Comparison of ENCODE assay signal across 1 cellular context in the genomic region with DNA sequence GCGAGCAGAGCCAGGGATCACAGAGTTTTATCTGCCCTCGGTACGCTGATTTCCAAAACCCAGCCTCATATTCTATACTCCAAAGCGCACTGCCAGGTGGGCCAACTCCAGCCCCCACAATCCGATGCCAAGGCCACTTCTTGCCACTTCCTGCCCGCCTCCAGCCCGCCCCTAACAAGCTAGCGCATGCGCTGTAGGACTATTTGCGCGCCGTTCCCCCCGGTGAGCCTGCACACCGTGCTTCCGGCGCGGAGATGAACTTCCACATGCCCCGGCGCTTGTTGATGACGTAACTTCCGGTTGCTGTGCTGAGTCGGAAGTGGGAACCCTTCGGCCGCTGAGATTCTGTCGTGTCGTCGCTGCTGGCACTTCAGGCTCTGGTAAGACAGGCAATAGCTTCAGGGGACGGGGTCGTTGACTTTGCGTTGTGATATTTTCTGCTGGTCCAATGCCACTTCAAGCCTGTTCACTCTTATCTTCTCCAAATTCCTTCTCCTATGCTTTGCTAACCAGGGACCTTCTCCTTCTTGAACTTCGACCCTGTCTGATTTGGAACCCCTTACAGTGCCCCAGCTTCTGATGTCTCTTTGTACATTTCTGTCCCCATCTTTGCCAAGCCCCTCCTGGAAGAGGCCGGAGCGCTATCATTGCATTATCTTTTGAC.
TF ChIP-seq lines count a peak whose summit lies in the region.

A gene with protein sequence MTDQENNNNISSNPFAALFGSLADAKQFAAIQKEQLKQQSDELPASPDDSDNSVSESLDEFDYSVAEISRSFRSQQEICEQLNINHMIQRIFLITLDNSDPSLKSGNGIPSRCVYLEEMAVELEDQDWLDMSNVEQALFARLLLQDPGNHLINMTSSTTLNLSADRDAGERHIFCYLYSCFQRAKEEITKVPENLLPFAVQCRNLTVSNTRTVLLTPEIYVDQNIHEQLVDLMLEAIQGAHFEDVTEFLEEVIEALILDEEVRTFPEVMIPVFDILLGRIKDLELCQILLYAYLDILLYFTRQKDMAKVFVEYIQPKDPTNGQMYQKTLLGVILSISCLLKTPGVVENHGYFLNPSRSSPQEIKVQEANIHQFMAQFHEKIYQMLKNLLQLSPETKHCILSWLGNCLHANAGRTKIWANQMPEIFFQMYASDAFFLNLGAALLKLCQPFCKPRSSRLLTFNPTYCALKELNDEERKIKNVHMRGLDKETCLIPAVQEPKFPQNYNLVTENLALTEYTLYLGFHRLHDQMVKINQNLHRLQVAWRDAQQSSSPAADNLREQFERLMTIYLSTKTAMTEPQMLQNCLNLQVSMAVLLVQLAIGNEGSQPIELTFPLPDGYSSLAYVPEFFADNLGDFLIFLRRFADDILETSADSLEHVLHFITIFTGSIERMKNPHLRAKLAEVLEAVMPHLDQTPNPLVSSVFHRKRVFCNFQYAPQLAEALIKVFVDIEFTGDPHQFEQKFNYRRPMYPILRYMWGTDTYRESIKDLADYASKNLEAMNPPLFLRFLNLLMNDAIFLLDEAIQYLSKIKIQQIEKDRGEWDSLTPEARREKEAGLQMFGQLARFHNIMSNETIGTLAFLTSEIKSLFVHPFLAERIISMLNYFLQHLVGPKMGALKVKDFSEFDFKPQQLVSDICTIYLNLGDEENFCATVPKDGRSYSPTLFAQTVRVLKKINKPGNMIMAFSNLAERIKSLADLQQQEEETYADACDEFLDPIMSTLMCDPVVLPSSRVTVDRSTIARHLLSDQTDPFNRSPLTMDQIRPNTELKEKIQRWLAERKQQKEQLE (plus strand): TSS at position 306 of the 664 bp plus-strand sequence. CDS start 5,481 bp downstream, outside the sequence.

TF ChIP-seq in K562, 482 proteins besides CTCF, POLR2A, EP300 and RAD21 (continued from another document and continues in another):
- TF ChIP-seq SMAD2 (IDR thresholded peaks at IDR 0.05; ENCODE audit: low read depth, low read length) (no peak), CEBPB (tag; IDR thresholded peaks at IDR 0.05) (peak; percentile 89), MYC (IDR thresholded peaks at IDR 0.05; ENCODE audit: low read depth, low read length) (peak; percentile 91), MYC (CRISPR knock-in tag; IDR thresholded peaks at IDR 0.05; ENCODE audit: borderline replicate concordance, low read depth) (no peak), NFIC (IDR thresholded peaks at IDR 0.05) (peak; percentile 20; the same call in 1 of the 2 replicates), RBM22 (IDR thresholded peaks at IDR 0.05; ENCODE audit: low read depth, low read length, poor library complexity, severe bottlenecking) (no peak), WHSC1 (IDR thresholded peaks at IDR 0.05; ENCODE audit: low read length) (no peak), TRIM24 (IDR thresholded peaks at IDR 0.05) (peak; percentile 10 to 62; a peak in 2 of 4 replicates)
- TF ChIP-seq, protein P1, sequence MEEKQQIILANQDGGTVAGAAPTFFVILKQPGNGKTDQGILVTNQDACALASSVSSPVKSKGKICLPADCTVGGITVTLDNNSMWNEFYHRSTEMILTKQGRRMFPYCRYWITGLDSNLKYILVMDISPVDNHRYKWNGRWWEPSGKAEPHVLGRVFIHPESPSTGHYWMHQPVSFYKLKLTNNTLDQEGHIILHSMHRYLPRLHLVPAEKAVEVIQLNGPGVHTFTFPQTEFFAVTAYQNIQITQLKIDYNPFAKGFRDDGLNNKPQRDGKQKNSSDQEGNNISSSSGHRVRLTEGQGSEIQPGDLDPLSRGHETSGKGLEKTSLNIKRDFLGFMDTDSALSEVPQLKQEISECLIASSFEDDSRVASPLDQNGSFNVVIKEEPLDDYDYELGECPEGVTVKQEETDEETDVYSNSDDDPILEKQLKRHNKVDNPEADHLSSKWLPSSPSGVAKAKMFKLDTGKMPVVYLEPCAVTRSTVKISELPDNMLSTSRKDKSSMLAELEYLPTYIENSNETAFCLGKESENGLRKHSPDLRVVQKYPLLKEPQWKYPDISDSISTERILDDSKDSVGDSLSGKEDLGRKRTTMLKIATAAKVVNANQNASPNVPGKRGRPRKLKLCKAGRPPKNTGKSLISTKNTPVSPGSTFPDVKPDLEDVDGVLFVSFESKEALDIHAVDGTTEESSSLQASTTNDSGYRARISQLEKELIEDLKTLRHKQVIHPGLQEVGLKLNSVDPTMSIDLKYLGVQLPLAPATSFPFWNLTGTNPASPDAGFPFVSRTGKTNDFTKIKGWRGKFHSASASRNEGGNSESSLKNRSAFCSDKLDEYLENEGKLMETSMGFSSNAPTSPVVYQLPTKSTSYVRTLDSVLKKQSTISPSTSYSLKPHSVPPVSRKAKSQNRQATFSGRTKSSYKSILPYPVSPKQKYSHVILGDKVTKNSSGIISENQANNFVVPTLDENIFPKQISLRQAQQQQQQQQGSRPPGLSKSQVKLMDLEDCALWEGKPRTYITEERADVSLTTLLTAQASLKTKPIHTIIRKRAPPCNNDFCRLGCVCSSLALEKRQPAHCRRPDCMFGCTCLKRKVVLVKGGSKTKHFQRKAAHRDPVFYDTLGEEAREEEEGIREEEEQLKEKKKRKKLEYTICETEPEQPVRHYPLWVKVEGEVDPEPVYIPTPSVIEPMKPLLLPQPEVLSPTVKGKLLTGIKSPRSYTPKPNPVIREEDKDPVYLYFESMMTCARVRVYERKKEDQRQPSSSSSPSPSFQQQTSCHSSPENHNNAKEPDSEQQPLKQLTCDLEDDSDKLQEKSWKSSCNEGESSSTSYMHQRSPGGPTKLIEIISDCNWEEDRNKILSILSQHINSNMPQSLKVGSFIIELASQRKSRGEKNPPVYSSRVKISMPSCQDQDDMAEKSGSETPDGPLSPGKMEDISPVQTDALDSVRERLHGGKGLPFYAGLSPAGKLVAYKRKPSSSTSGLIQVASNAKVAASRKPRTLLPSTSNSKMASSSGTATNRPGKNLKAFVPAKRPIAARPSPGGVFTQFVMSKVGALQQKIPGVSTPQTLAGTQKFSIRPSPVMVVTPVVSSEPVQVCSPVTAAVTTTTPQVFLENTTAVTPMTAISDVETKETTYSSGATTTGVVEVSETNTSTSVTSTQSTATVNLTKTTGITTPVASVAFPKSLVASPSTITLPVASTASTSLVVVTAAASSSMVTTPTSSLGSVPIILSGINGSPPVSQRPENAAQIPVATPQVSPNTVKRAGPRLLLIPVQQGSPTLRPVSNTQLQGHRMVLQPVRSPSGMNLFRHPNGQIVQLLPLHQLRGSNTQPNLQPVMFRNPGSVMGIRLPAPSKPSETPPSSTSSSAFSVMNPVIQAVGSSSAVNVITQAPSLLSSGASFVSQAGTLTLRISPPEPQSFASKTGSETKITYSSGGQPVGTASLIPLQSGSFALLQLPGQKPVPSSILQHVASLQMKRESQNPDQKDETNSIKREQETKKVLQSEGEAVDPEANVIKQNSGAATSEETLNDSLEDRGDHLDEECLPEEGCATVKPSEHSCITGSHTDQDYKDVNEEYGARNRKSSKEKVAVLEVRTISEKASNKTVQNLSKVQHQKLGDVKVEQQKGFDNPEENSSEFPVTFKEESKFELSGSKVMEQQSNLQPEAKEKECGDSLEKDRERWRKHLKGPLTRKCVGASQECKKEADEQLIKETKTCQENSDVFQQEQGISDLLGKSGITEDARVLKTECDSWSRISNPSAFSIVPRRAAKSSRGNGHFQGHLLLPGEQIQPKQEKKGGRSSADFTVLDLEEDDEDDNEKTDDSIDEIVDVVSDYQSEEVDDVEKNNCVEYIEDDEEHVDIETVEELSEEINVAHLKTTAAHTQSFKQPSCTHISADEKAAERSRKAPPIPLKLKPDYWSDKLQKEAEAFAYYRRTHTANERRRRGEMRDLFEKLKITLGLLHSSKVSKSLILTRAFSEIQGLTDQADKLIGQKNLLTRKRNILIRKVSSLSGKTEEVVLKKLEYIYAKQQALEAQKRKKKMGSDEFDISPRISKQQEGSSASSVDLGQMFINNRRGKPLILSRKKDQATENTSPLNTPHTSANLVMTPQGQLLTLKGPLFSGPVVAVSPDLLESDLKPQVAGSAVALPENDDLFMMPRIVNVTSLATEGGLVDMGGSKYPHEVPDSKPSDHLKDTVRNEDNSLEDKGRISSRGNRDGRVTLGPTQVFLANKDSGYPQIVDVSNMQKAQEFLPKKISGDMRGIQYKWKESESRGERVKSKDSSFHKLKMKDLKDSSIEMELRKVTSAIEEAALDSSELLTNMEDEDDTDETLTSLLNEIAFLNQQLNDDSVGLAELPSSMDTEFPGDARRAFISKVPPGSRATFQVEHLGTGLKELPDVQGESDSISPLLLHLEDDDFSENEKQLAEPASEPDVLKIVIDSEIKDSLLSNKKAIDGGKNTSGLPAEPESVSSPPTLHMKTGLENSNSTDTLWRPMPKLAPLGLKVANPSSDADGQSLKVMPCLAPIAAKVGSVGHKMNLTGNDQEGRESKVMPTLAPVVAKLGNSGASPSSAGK (IDR thresholded peaks at IDR 0.05), result no peak; the same call in 1 of the 2 replicates
- TF ChIP-seq, protein P2, sequence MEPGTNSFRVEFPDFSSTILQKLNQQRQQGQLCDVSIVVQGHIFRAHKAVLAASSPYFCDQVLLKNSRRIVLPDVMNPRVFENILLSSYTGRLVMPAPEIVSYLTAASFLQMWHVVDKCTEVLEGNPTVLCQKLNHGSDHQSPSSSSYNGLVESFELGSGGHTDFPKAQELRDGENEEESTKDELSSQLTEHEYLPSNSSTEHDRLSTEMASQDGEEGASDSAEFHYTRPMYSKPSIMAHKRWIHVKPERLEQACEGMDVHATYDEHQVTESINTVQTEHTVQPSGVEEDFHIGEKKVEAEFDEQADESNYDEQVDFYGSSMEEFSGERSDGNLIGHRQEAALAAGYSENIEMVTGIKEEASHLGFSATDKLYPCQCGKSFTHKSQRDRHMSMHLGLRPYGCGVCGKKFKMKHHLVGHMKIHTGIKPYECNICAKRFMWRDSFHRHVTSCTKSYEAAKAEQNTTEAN (CRISPR knock-in tag; IDR thresholded peaks at IDR 0.05), result no peak
- TF ChIP-seq, protein P3, sequence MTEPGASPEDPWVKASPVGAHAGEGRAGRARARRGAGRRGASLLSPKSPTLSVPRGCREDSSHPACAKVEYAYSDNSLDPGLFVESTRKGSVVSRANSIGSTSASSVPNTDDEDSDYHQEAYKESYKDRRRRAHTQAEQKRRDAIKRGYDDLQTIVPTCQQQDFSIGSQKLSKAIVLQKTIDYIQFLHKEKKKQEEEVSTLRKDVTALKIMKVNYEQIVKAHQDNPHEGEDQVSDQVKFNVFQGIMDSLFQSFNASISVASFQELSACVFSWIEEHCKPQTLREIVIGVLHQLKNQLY (CRISPR knock-in tag; conservative IDR thresholded peaks at IDR 0.05), result no peak
- TF ChIP-seq, protein P4, sequence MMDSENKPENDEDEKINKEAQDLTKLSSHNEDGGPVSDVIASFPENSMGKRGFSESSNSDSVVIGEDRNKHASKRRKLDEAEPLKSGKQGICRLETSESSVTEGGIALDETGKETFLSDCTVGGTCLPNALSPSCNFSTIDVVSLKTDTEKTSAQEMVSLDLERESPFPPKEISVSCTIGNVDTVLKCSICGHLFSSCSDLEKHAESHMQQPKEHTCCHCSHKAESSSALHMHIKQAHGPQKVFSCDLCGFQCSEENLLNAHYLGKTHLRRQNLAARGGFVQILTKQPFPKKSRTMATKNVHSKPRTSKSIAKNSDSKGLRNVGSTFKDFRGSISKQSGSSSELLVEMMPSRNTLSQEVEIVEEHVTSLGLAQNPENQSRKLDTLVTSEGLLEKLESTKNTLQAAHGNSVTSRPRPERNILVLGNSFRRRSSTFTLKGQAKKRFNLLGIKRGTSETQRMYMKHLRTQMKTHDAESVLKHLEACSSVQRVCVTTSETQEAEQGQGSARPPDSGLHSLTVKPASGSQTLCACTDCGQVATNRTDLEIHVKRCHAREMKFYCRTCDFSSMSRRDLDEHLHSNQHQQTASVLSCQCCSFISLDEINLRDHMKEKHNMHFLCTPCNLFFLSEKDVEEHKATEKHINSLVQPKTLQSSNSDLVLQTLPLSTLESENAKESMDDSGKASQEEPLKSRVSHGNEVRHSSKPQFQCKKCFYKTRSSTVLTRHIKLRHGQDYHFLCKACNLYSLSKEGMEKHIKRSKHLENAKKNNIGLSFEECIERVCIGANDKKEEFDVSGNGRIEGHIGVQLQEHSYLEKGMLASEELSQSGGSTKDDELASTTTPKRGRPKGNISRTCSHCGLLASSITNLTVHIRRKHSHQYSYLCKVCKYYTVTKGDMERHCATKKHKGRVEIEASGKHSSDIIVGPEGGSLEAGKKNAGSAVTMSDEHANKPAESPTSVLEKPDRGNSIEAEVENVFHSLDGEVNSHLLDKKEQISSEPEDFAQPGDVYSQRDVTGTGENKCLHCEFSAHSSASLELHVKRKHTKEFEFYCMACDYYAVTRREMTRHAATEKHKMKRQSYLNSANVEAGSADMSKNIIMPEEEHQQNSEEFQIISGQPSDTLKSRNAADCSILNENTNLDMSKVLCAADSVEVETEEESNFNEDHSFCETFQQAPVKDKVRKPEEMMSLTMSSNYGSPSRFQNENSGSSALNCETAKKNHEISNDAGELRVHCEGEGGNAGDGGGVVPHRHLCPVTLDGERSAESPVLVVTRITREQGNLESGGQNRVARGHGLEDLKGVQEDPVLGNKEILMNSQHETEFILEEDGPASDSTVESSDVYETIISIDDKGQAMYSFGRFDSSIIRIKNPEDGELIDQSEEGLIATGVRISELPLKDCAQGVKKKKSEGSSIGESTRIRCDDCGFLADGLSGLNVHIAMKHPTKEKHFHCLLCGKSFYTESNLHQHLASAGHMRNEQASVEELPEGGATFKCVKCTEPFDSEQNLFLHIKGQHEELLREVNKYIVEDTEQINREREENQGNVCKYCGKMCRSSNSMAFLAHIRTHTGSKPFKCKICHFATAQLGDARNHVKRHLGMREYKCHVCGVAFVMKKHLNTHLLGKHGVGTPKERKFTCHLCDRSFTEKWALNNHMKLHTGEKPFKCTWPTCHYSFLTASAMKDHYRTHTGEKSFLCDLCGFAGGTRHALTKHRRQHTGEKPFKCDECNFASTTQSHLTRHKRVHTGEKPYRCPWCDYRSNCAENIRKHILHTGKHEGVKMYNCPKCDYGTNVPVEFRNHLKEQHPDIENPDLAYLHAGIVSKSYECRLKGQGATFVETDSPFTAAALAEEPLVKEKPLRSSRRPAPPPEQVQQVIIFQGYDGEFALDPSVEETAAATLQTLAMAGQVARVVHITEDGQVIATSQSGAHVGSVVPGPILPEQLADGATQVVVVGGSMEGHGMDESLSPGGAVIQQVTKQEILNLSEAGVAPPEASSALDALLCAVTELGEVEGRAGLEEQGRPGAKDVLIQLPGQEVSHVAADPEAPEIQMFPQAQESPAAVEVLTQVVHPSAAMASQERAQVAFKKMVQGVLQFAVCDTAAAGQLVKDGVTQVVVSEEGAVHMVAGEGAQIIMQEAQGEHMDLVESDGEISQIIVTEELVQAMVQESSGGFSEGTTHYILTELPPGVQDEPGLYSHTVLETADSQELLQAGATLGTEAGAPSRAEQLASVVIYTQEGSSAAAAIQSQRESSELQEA (IDR thresholded peaks at IDR 0.05; ENCODE audit: low read depth), result no peak
- TF ChIP-seq, protein P5, sequence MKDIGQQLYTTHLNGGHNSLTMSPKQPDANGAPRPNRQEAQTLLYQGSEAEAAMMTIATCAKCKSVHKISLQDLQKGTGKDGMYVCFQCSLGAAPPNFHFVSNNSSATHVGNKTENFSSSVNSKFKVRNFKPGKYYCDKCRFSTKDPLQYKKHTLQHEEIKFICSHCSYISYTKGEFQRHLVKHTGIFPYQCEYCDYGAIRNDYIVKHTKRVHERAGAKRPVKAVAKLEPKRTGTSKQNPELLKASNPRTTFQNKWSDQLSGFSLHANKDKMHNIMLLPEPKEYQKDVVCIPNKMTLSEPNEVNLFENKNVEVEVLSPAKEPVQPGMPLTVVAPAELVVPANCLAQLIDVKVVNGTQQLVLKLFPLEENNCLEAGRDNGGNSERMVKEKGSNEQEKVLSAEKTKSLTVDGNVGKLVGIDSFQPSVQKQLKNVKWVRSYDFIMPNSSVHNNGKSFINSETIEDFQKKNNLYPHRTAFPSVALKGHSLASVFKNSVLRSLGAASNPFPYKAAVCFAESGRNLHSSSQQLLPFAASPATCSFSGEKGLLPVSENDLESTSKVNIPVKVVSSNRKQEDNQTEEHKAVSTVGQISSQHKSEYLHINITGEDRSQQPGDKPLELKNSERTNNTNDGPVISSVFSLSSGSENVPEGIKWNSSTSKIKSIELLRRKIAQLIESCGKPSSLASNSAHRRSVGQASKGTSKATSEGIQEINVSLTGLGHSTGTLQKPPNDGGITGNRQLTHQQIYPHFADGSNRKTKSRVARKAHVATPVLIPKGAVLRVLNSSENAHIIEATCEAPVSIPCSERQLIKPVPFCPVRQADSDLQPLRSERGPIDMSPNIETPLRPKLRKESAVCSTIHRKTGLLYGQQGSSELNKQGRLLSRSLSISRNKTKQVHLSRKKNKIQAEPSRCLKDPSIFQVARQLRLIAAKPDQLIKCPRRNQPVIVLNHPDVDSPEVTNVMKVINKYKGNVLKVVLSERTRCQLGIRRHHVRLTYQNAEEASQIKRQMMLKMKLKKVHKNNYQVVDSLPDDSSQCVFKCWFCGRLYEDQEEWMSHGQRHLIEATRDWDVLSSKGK (CRISPR knock-in tag; IDR thresholded peaks at IDR 0.05), result no peak
